9 cellular contexts compared by ENCODE assay signal in the genomic region with DNA sequence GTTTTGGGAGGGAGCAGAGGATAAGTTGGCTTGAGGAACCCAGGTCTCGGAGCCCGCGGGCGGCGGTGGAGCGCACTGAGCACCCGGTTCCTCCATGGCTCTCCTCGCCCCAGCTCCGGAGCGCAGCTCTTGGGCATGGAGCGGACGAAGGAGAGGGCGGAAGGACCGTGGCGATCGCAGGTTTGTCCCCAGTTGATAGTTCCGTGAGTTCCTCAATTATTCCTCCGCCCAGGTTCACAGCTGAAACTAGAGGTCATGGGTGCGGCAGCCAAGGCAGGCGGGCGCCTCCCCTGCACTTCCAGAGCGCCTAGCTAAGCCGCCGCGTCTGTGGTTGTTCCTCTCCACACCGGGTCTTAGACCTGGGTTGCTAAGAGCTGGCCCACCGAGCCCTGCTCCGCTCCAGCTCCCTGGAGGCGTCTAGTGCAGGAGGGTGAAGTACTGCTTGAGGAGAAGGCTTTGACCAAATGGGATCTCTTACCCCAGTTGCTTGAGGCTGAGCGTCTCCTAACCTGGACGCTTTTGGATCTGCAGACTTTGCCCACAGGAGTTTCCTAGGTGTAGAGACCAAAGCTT. TPM values are rescaled to one million over a fixed set of nuclear protein-coding genes. Genes with fewer than 3 reads are reported as not detected.
DNase-seq lines count a peak whose midpoint lies in the region; ATAC-seq and TF ChIP-seq lines count a peak whose summit lies in the region.
"Had no signal": no experiment of that assay in that cellular context is flagged by ENCODE, and none has a peak within 500 bp of the region (broad histone marks: within the 10 kb centered on the region; RNA-seq: fewer than 3 reads in every experiment).

A gene with protein sequence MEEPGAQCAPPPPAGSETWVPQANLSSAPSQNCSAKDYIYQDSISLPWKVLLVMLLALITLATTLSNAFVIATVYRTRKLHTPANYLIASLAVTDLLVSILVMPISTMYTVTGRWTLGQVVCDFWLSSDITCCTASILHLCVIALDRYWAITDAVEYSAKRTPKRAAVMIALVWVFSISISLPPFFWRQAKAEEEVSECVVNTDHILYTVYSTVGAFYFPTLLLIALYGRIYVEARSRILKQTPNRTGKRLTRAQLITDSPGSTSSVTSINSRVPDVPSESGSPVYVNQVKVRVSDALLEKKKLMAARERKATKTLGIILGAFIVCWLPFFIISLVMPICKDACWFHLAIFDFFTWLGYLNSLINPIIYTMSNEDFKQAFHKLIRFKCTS (minus strand): TSS at position 184 of the 573 bp plus-strand sequence. CDS start 88 bp downstream, at position 96.

- DNase-seq in T-helper 1 cell (no peak), cardiac fibroblast (ENCODE audit: low read depth in 2 of 2) (peak in 1 of 2 donors; percentile 68), lower lobe of right lung (peak; percentile 38), tibial nerve (ENCODE audit: low spot score in 2 of 2) (no peak), NOMO-1 (lab: John Stamatoyannopoulos, UW; ENCODE audit: unreplicated experiment in 2 of 2) (no peak)
- DNase-seq in activated CD4-positive, alpha-beta T cell treated with anti-CD3 and anti-CD28 coated beads, Interleukin-2, amount 50 U/mL, for 48 hours = no peak
- DNase-seq: AML-193 had no signal

- H3K4me3 ChIP-seq in cardiac fibroblast (replicated peaks in 1 of 2; ENCODE audit: low read depth in 2 of 2, low read length in 2 of 2) (peak within 1 kb of the TSS; percentile 52 to 64), lower lobe of right lung (peak within 1 kb of the TSS; percentile 34), tibial nerve (peak within 1 kb of the TSS; percentile 27 to 55 (median 33))

- no peak for TF ChIP-seq EP300 in tibial nerve (IDR thresholded peaks at IDR 0.05)

- ATAC-seq in lower lobe of right lung = peak; percentile 3 to 15
- no peak for ATAC-seq in GM18858 (IDR thresholded peaks at IDR 0.05; ENCODE audit: unreplicated experiment)

- H3K27me3 ChIP-seq in lower lobe of right lung (ENCODE audit: low read depth) (peaks cover 51% of the 10 kb centered on the region), tibial nerve (peaks cover 0 to 51% of the 10 kb centered on the region in 2 donors)

- no peaks in the 10 kb centered on the region for H3K36me3 ChIP-seq in lower lobe of right lung
- H3K36me3 ChIP-seq in tibial nerve = no peaks in the 10 kb centered on the region

- H3K27ac ChIP-seq in lower lobe of right lung (no peak within 1 kb of the TSS), tibial nerve (peak within 1 kb of the TSS in 1 of 4 donors; percentile 16)

- 1 to 3% methylated on average over 14 to 28 of the region's 31 CpGs for WGBS in tibial nerve, 2 donors

- peaks cover 3% of the 10 kb centered on the region for H3K36me3 Mint-ChIP-seq in T-helper 1 cell treated with Interleukin-12 subunit alpha and Interleukin-12 subunit beta and Interleukin-4 antibody, amounts not matched to agents 30 μg/mL and 1 μg/mL, for 36 hours (ENCODE audit: low read depth)

- H3K4me1 Mint-ChIP-seq in T-helper 1 cell treated with Interleukin-12 subunit alpha and Interleukin-12 subunit beta and Interleukin-4 antibody, amounts not matched to agents 30 μg/mL and 1 μg/mL, for 36 hours (ENCODE audit: low read depth) = peaks cover 9% of the 10 kb centered on the region

- TF ChIP-seq CTCF in cardiac fibroblast (IDR thresholded peaks at IDR 0.05; ENCODE audit: low read depth, low read length) (no peak), lower lobe of right lung (IDR thresholded peaks at IDR 0.05) (no peak), tibial nerve (IDR thresholded peaks at IDR 0.05) (no peak)

- peaks cover 11% of the 10 kb centered on the region for H3K9me3 Mint-ChIP-seq in T-helper 1 cell treated with Interleukin-12 subunit alpha and Interleukin-12 subunit beta and Interleukin-4 antibody, amounts not matched to agents 30 μg/mL and 1 μg/mL, for 36 hours

- H3K9me3 ChIP-seq in lower lobe of right lung (no peaks in the 10 kb centered on the region), tibial nerve (no peaks in the 10 kb centered on the region)

- intact Hi-C loops in lower lobe of right lung (cut with DNase I) = no loop called here

- peaks cover 66% of the 10 kb centered on the region for H3K27me3 Mint-ChIP-seq in T-helper 1 cell treated with Interleukin-12 subunit alpha and Interleukin-12 subunit beta and Interleukin-4 antibody, amounts not matched to agents 30 μg/mL and 1 μg/mL, for 36 hours (ENCODE audit: low read depth)

- no peak within 1 kb of the TSS for H3K27ac Mint-ChIP-seq in T-helper 1 cell treated with Interleukin-12 subunit alpha and Interleukin-12 subunit beta and Interleukin-4 antibody, amounts not matched to agents 30 μg/mL and 1 μg/mL, for 36 hours

- peak within 1 kb of the TSS; percentile 23 for H3K4me3 Mint-ChIP-seq in T-helper 1 cell treated with Interleukin-12 subunit alpha and Interleukin-12 subunit beta and Interleukin-4 antibody, amounts not matched to agents 30 μg/mL and 1 μg/mL, for 36 hours

- TF ChIP-seq POLR2A in tibial nerve (IDR thresholded peaks at IDR 0.05) = no peak

- peaks cover 29% of the 10 kb centered on the region for H3K4me1 ChIP-seq in lower lobe of right lung
- peaks cover 0 to 43% (median 10%) of the 10 kb centered on the region in 4 donors for H3K4me1 ChIP-seq in tibial nerve

RNA-seq across cellular contexts. Expression of the gene that starts here (rescaled TPM):
- total RNA-seq in lower lobe of right lung = 0.18 TPM
- 1 to 10 TPM in 1 of 4 donors, under 1 TPM in 3; 0.20 to 1.8 (median 0.43) TPM for total RNA-seq in tibial nerve

Comparison
In these comparisons a context has a peak if more than half of its experiments do, and no peak if none do; other contexts are left out.
1. Peak in DNase-seq, ATAC-seq and H3K4me3 ChIP-seq in lower lobe of right lung; RNA of the gene not detected or under 1 TPM.